Comparison of ENCODE assay signal across 11 cellular contexts in genomic region chr4:54779797-54780196, GRCh38.
"Had no signal": no experiment of that assay in that cellular context is flagged by ENCODE, and none has a peak within 500 bp of the region (broad histone marks: within the 10 kb centered on the region; RNA-seq: fewer than 3 reads in every experiment).

No MANE protein-coding gene starts in this region.

- H3K36me3 Mint-ChIP-seq: stimulated activated memory B cell treated with anti-CD40 and anti-IgM and Interleukin-4, amounts not matched to agents 10 μg/mL and 1 μg/mL and 100 μg/mL, for 72 hours had no signal

- H3K79me2 ChIP-seq: hepatocyte had no signal

- H3K9me3 Mint-ChIP-seq: activated naive CD4-positive, alpha-beta T cell treated with anti-CD3 and anti-CD28 coated beads for 36 hours; activated T-helper 17 cell treated with anti-CD3 and anti-CD28 coated beads, Interleukin-2, amount 50 U/mL, for 72 hours; stimulated activated memory B cell treated with anti-CD40 and anti-IgM and Interleukin-4, amounts not matched to agents 10 μg/mL and 1 μg/mL and 100 μg/mL, for 72 hours had no signal

- H3K27ac Mint-ChIP-seq: activated naive CD4-positive, alpha-beta T cell treated with anti-CD3 and anti-CD28 coated beads for 36 hours; activated T-helper 17 cell treated with anti-CD3 and anti-CD28 coated beads, Interleukin-2, amount 50 U/mL, for 72 hours; stimulated activated memory B cell treated with anti-CD40 and anti-IgM and Interleukin-4, amounts not matched to agents 10 μg/mL and 1 μg/mL and 100 μg/mL, for 72 hours had no signal

- H3K4me1 Mint-ChIP-seq: stimulated activated memory B cell treated with anti-CD40 and anti-IgM and Interleukin-4, amounts not matched to agents 10 μg/mL and 1 μg/mL and 100 μg/mL, for 72 hours had no signal

- ATAC-seq: esophagus mucosa; stimulated activated memory B cell treated with anti-CD40 and anti-IgM and Interleukin-4, amounts not matched to agents 10 μg/mL and 1 μg/mL and 100 μg/mL, for 72 hours had no signal

- H3K36me3 ChIP-seq: transverse colon had no signal

- H3K27me3 ChIP-seq: hepatocyte, transverse colon had no signal

- H2AFZ ChIP-seq: hepatocyte had no signal

- H3K4me3 ChIP-seq: hepatocyte, transverse colon had no signal

- H3K4me2 ChIP-seq: hepatocyte had no signal

- H3K27ac ChIP-seq: hepatocyte, transverse colon had no signal

- H3K4me3 Mint-ChIP-seq: activated naive CD4-positive, alpha-beta T cell treated with anti-CD3 and anti-CD28 coated beads for 36 hours; activated T-helper 17 cell treated with anti-CD3 and anti-CD28 coated beads, Interleukin-2, amount 50 U/mL, for 72 hours; stimulated activated memory B cell treated with anti-CD40 and anti-IgM and Interleukin-4, amounts not matched to agents 10 μg/mL and 1 μg/mL and 100 μg/mL, for 72 hours had no signal

- DNase-seq: activated CD4-positive, CD25-positive, alpha-beta regulatory T cell treated with anti-CD3 and anti-CD28 coated beads, Interleukin-2, amount 50 U/mL, for 72 hours; activated naive CD4-positive, alpha-beta T cell treated with anti-CD3 and anti-CD28 coated beads for 36 hours; activated T-cell treated with anti-CD3 and anti-CD28 coated beads for 4 hours; islet precursor cell; posterior cingulate gyrus; T1000; transverse colon had no signal

- H3K9me3 ChIP-seq: transverse colon had no signal
